ENCODE assay signal across 8 cellular contexts in the genomic region with DNA sequence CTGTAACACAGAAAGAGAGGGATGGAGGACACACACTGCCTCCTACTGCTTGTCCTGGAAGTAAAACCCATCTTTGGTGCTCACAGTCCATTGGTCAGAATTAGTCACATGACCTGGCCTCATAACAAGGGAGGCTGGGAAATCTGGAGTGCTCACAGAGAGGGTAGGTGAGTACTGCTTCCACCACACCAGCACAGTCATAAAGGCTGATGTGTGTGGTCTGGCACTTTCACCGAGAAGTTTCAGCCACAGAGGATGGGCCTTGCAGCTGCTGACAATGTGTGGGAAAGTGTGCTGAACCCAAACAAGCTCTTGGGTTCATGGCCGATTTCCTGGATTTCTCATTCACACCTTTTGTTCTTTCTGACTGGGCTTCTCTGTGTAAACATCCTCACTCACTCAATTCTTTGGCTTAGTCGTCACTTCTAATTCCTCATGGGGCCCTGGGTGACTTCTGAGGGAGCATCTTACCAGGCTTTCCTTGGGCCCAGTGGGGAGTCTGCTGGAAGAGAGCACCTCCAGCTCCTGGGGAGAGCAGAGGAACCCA.
A peak's percentile ranks its signal among the peaks of the same experiment; 100 is the strongest.
DNase-seq lines count a peak whose midpoint lies in the region; ATAC-seq, FAIRE-seq and TF ChIP-seq lines count a peak whose summit lies in the region.

No MANE protein-coding gene starts in this region.

- TF ChIP-seq CTCF in GM12864 (IDR thresholded peaks at IDR 0.05; ENCODE audit: low read depth, low read length, missing control alignments): peak; percentile 2
- no peak for TF ChIP-seq CTCF in endothelial cell of umbilical vein (IDR thresholded peaks at IDR 0.05; ENCODE audit: extremely low read depth in 1 of 2, insufficient read depth in 1 of 2, low read depth in 1 of 2, low read length in 2 of 2)
- TF ChIP-seq CTCF in left lung (IDR thresholded peaks at IDR 0.05): no peak

- H3K9me1 ChIP-seq in endothelial cell of umbilical vein (replicated peaks; ENCODE audit: control insufficient read depth, extremely low read depth, insufficient read depth, low read length): no peaks in the 10 kb centered on the region

- H3K27me3 ChIP-seq in endothelial cell of umbilical vein (ENCODE audit: control insufficient read depth in 2 of 2, insufficient read depth in 2 of 2, low read length in 2 of 2) (no peaks in the 10 kb centered on the region), left lung (no peaks in the 10 kb centered on the region)

- H3K4me1 ChIP-seq in endothelial cell of umbilical vein (ENCODE audit: control insufficient read depth, extremely low read depth, insufficient read depth, low read length) (peaks cover 9% of the 10 kb centered on the region), left lung (no peaks in the 10 kb centered on the region)

- intact Hi-C loops in endothelial cell of umbilical vein (cut with micrococcal nuclease): no loop called here
- intact Hi-C loops in left lung (cut with DNase I): no loop called here

- peak; percentile 80 for FAIRE-seq in endothelial cell of umbilical vein (lab: Jason Lieb, UNC)

- no peak overlapping the region for H3K9ac ChIP-seq in endothelial cell of umbilical vein (replicated peaks; ENCODE audit: extremely low read depth, insufficient read depth, low read length)

- H3K27ac ChIP-seq in endothelial cell of umbilical vein (ENCODE audit: insufficient read depth, low read depth, low read length) (peak overlapping the region; percentile 49), left lung (no peak overlapping the region)

- no peak for TF ChIP-seq POLR2A in endothelial cell of umbilical vein (IDR thresholded peaks at IDR 0.05; ENCODE audit: low read depth, low read length)

- no peak overlapping the region for H3K4me2 ChIP-seq in endothelial cell of umbilical vein (ENCODE audit: insufficient read depth, low read length)

- no peak overlapping the region for H3K4me3 ChIP-seq in GM12864 (ENCODE audit: low read depth, low read length)
- no peak overlapping the region for H3K4me3 ChIP-seq in endothelial cell of umbilical vein (replicated peaks in 1 of 3; ENCODE audit: insufficient read depth in 1 of 3, low read depth in 1 of 3, low read length in 3 of 3)
- H3K4me3 ChIP-seq in left lung: no peak overlapping the region

- H3K36me3 ChIP-seq in endothelial cell of umbilical vein (ENCODE audit: control insufficient read depth in 2 of 2, extremely low read depth in 1 of 2, insufficient read depth in 2 of 2, low read length in 2 of 2) (no peaks in the 10 kb centered on the region), left lung (no peaks in the 10 kb centered on the region)

- no peaks in the 10 kb centered on the region for H3K79me2 ChIP-seq in endothelial cell of umbilical vein (ENCODE audit: control insufficient read depth, insufficient read depth, low read length)

- dilution Hi-C loops in endothelial cell of umbilical vein (cut with MboI; ENCODE audit: extremely low pct_ligation_motif_present, low sequenced_read_pairs): no loop called here

- DNase-seq in GM12864 (ENCODE audit: low read depth): peak; percentile 71
- DNase-seq in endothelial cell of umbilical vein (ENCODE audit: low read depth, low spot score): peak; percentile 93
- no peak for DNase-seq in NCI-H1417 treated with DMSO at 0.1 percent for 48 hours (lab: John Stamatoyannopoulos, UW)
- DNase-seq in left lung: no peak
- DNase-seq in OCI-M1 (lab: John Stamatoyannopoulos, UW): no peak
- DNase-seq in NCI-H1694 treated with DMSO at 0.1 percent for 48 hours (lab: John Stamatoyannopoulos, UW): no peak

- H2AFZ ChIP-seq in endothelial cell of umbilical vein (ENCODE audit: low read depth, low read length): peak overlapping the region; percentile 5

- peak; percentile 100 for ATAC-seq in GM21381 (IDR thresholded peaks at IDR 0.05; ENCODE audit: unreplicated experiment)
- ATAC-seq in HG03521 (IDR thresholded peaks at IDR 0.05; ENCODE audit: unreplicated experiment): peak; percentile 98
- no peak for ATAC-seq in left lung

- H4K20me1 ChIP-seq in endothelial cell of umbilical vein (replicated peaks; ENCODE audit: control insufficient read depth, extremely low read depth, insufficient read depth, low read length): no peaks in the 10 kb centered on the region

- H3K9me3 ChIP-seq in endothelial cell of umbilical vein (replicated peaks; ENCODE audit: control insufficient read depth, insufficient read depth, low read length) (no peaks in the 10 kb centered on the region), left lung (no peaks in the 10 kb centered on the region)

- BruUV-seq in endothelial cell of umbilical vein (replicated peaks; lab: Mats Ljungman, UMichigan): no TSS peak

- CTCF ChIA-PET in endothelial cell of umbilical vein (lab: Charles Lee): interaction anchor here (1.0 kb wide), 1 partner anchor 9 kb away, joined by 4 read pairs; no protein-coding TSS in a partner anchor

- POLR2A ChIA-PET in endothelial cell of umbilical vein (lab: Charles Lee): no interaction called here

TF ChIP-seq in endothelial cell of umbilical vein, 7 proteins besides CTCF, POLR2A, EP300 and RAD21:
- TF ChIP-seq POLR2AphosphoS5 (IDR thresholded peaks at IDR 0.05; ENCODE audit: insufficient read depth, low read depth, low read length) (no peak), FOS (IDR thresholded peaks at IDR 0.05; ENCODE audit: borderline replicate concordance, insufficient read depth, low read length) (peak; percentile 66), JUN (IDR thresholded peaks at IDR 0.05; ENCODE audit: borderline replicate concordance, insufficient read depth, insufficient read length, low read depth) (peak; percentile 34), EZH2 (IDR thresholded peaks at IDR 0.05; ENCODE audit: borderline replicate concordance, low read depth, low read length, severe bottlenecking) (no peak), MYC (IDR thresholded peaks at IDR 0.05; ENCODE audit: low read depth, low read length) (no peak), GATA2 (IDR thresholded peaks at IDR 0.05; ENCODE audit: insufficient read depth, insufficient read length, low read depth, low read length) (no peak)
- TF ChIP-seq, protein P1, sequence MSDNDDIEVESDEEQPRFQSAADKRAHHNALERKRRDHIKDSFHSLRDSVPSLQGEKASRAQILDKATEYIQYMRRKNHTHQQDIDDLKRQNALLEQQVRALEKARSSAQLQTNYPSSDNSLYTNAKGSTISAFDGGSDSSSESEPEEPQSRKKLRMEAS (IDR thresholded peaks at IDR 0.05; ENCODE audit: insufficient read depth, insufficient read length): no peak

Comparison
In these comparisons a context has a peak if more than half of its experiments do, and no peak if none do; other contexts are left out.
1. DNase-seq: peak in GM12864 (single experiment) and endothelial cell of umbilical vein (single experiment); none in NCI-H1417 treated with DMSO at 0.1 percent for 48 hours (single experiment), left lung (0 of 2), OCI-M1 (single experiment) and NCI-H1694 treated with DMSO at 0.1 percent for 48 hours (single experiment).